ENCODE assay signal across 13 cellular contexts in genomic region chr2:168035458-168035857, GRCh38.
DNase-seq lines count a peak whose midpoint lies in the region; ATAC-seq and TF ChIP-seq lines count a peak whose summit lies in the region.
"Had no signal": no experiment of that assay in that cellular context is flagged by ENCODE, and none has a peak within 500 bp of the region (broad histone marks: within the 10 kb centered on the region; RNA-seq: fewer than 3 reads in every experiment).

No MANE protein-coding gene starts in this region.

- POLR2A ChIA-PET in activated CD4-positive, alpha-beta T cell treated with anti-CD3 and anti-CD28 coated beads for 36 hours (lab: Charles Lee): no interaction called here

- no peak overlapping the region for H3K4me3 Mint-ChIP-seq in activated CD4-positive, alpha-beta T cell treated with anti-CD3 and anti-CD28 coated beads for 36 hours
- H3K4me3 Mint-ChIP-seq in natural killer cell treated with Interleukin-12 subunit alpha and Interleukin-12 subunit beta and Interleukin-15 and Interleukin-18, amount 100 ng/mL, for 72 hours: peak overlapping the region; percentile 85
- no peak overlapping the region for H3K4me3 Mint-ChIP-seq in CD14-positive monocyte
- H3K4me3 Mint-ChIP-seq: T-helper 17 cell had no signal

- ATAC-seq in activated CD4-positive, alpha-beta T cell treated with anti-CD3 and anti-CD28 coated beads for 36 hours: peak; percentile 83
- ATAC-seq in GM21723 (IDR thresholded peaks at IDR 0.05; ENCODE audit: unreplicated experiment): peak; percentile 56
- ATAC-seq in HG03378 (IDR thresholded peaks at IDR 0.05; ENCODE audit: unreplicated experiment): peak; percentile 64
- ATAC-seq in natural killer cell treated with Interleukin-12 subunit alpha and Interleukin-12 subunit beta and Interleukin-15 and Interleukin-18, amount 100 ng/mL, for 72 hours: peak; percentile 70 to 93
- ATAC-seq: T-helper 17 cell had no signal

- no peak for DNase-seq in activated CD4-positive, alpha-beta T cell treated with anti-CD3 and anti-CD28 coated beads for 36 hours
- DNase-seq in activated CD4-positive, alpha-beta T cell treated with anti-CD3 and anti-CD28 coated beads for 1 hour: no peak
- DNase-seq in natural killer cell treated with Interleukin-12 subunit alpha and Interleukin-12 subunit beta and Interleukin-15 and Interleukin-18, amount 100 ng/mL, for 72 hours (ENCODE audit: low spot score): no peak
- DNase-seq in foreskin melanocyte (no peak), CD14-positive monocyte (ENCODE audit: low spot score) (no peak), NOMO-1 treated with dmso at 0.1 percent for 144 hours (lab: John Stamatoyannopoulos, UW; ENCODE audit: unreplicated experiment) (no peak)
- DNase-seq: 8988T, DMS79, islet precursor cell, NCI-H146, T-helper 17 cell had no signal

- no peaks in the 10 kb centered on the region for H3K9me3 Mint-ChIP-seq in activated CD4-positive, alpha-beta T cell treated with anti-CD3 and anti-CD28 coated beads for 36 hours (ENCODE audit: low read depth)
- no peaks in the 10 kb centered on the region for H3K9me3 Mint-ChIP-seq in natural killer cell treated with Interleukin-12 subunit alpha and Interleukin-12 subunit beta and Interleukin-15 and Interleukin-18, amount 100 ng/mL, for 72 hours
- no peaks in the 10 kb centered on the region for H3K9me3 Mint-ChIP-seq in CD14-positive monocyte

- H3K4me1 Mint-ChIP-seq in activated CD4-positive, alpha-beta T cell treated with anti-CD3 and anti-CD28 coated beads for 36 hours: peaks cover 21% of the 10 kb centered on the region
- peaks cover 20 to 39% of the 10 kb centered on the region in 2 donors for H3K4me1 Mint-ChIP-seq in natural killer cell treated with Interleukin-12 subunit alpha and Interleukin-12 subunit beta and Interleukin-15 and Interleukin-18, amount 100 ng/mL, for 72 hours (ENCODE audit: low read depth in 2 of 2)
- H3K4me1 Mint-ChIP-seq in CD14-positive monocyte: peaks cover 4% of the 10 kb centered on the region

- intact Hi-C loops in activated CD4-positive, alpha-beta T cell treated with anti-CD3 and anti-CD28 coated beads for 36 hours (cut with DNase I, micrococcal nuclease): no loop called here
- intact Hi-C loops in CD14-positive monocyte (cut with micrococcal nuclease): no loop called here

- no peak overlapping the region for H3K27ac Mint-ChIP-seq in activated CD4-positive, alpha-beta T cell treated with anti-CD3 and anti-CD28 coated beads for 36 hours
- peak overlapping the region in 1 of 2 donors; percentile 70 for H3K27ac Mint-ChIP-seq in natural killer cell treated with Interleukin-12 subunit alpha and Interleukin-12 subunit beta and Interleukin-15 and Interleukin-18, amount 100 ng/mL, for 72 hours
- no peak overlapping the region for H3K27ac Mint-ChIP-seq in CD14-positive monocyte
- H3K27ac Mint-ChIP-seq: T-helper 17 cell had no signal

- TF ChIP-seq CTCF in CD14-positive monocyte (IDR thresholded peaks at IDR 0.05): no peak

- CTCF ChIA-PET in activated CD4-positive, alpha-beta T cell treated with anti-CD3 and anti-CD28 coated beads for 36 hours (lab: Charles Lee): no interaction called here

- H3K27me3 Mint-ChIP-seq in activated CD4-positive, alpha-beta T cell treated with anti-CD3 and anti-CD28 coated beads for 36 hours: no peaks in the 10 kb centered on the region
- H3K27me3 Mint-ChIP-seq in natural killer cell treated with Interleukin-12 subunit alpha and Interleukin-12 subunit beta and Interleukin-15 and Interleukin-18, amount 100 ng/mL, for 72 hours: no peaks in the 10 kb centered on the region
- H3K27me3 Mint-ChIP-seq in CD14-positive monocyte (ENCODE audit: low read depth in 3 of 3): peaks cover 0 to 2% (median 0%) of the 10 kb centered on the region in 3 donors
- H3K27me3 Mint-ChIP-seq: T-helper 17 cell had no signal

- peaks cover 31% of the 10 kb centered on the region for H3K36me3 Mint-ChIP-seq in activated CD4-positive, alpha-beta T cell treated with anti-CD3 and anti-CD28 coated beads for 36 hours (ENCODE audit: low read depth)
- H3K36me3 Mint-ChIP-seq in natural killer cell treated with Interleukin-12 subunit alpha and Interleukin-12 subunit beta and Interleukin-15 and Interleukin-18, amount 100 ng/mL, for 72 hours: peaks cover 5% of the 10 kb centered on the region
- H3K36me3 Mint-ChIP-seq in CD14-positive monocyte: peaks cover 33 to 52% of the 10 kb centered on the region in 2 donors
